In genomic region chr1:156504062-156504813, GRCh38 we compare ENCODE assay signal across 8 cellular contexts. TPM values are rescaled to one million over a fixed set of nuclear protein-coding genes. Genes with fewer than 3 reads are reported as not detected.
DNase-seq lines count a peak whose midpoint lies in the region; ATAC-seq and TF ChIP-seq lines count a peak whose summit lies in the region.

No MANE protein-coding gene starts in this region.

- H3K79me2 ChIP-seq in ACC112 (ENCODE audit: control insufficient read depth, insufficient read depth, low read length, unreplicated experiment) (peaks cover 12% of the 10 kb centered on the region), osteoblast (ENCODE audit: insufficient read depth, low read length) (peaks cover 14% of the 10 kb centered on the region)

- H3K27me3 ChIP-seq in ACC112 (ENCODE audit: insufficient read depth, low read length) (no peaks in the 10 kb centered on the region), osteoblast (ENCODE audit: insufficient read depth, low read length) (no peaks in the 10 kb centered on the region)

- peaks cover 43% of the 10 kb centered on the region for H3K4me1 ChIP-seq in ACC112 (ENCODE audit: control insufficient read depth, insufficient read depth, low read length, unreplicated experiment)
- H3K4me1 ChIP-seq in osteoblast (ENCODE audit: insufficient read depth, low read length): peaks cover 47% of the 10 kb centered on the region

- H3K9me3 ChIP-seq in osteoblast (ENCODE audit: low read depth, low read length): no peaks in the 10 kb centered on the region

- peak; percentile 1 for ATAC-seq in GM21447 (IDR thresholded peaks at IDR 0.05; ENCODE audit: unreplicated experiment)
- ATAC-seq in GM21825 (IDR thresholded peaks at IDR 0.05; ENCODE audit: unreplicated experiment): no peak
- ATAC-seq in GM21367 (IDR thresholded peaks at IDR 0.05; ENCODE audit: unreplicated experiment): no peak

- peak overlapping the region; percentile 85 for H3K4me2 ChIP-seq in osteoblast (ENCODE audit: insufficient read depth, low read length)

- peaks cover 5% of the 10 kb centered on the region for H4K20me1 ChIP-seq in osteoblast (ENCODE audit: insufficient read depth, low read length)

- DNase-seq in SHP77 treated with DMSO at 0.1 percent for 48 hours (lab: John Stamatoyannopoulos, UW) (peak; percentile 89), epithelial cell of esophagus (ENCODE audit: low read depth) (peak; percentile 8), osteoblast (ENCODE audit: insufficient read length, low spot score, missing footprints) (no peak), anterior cingulate cortex (lab: John Stamatoyannopoulos, UW) (no peak)

- H3K27ac ChIP-seq in ACC112 (ENCODE audit: low read depth, low read length): peak overlapping the region; percentile 98
- peak overlapping the region; percentile 100 for H3K27ac ChIP-seq in osteoblast (ENCODE audit: low read depth, low read length)

- TF ChIP-seq CTCF in epithelial cell of esophagus (IDR thresholded peaks at IDR 0.05; ENCODE audit: insufficient read depth, low read depth, low read length, missing control alignments) (no peak), osteoblast (IDR thresholded peaks at IDR 0.05; ENCODE audit: extremely low read depth, low read depth, low read length) (no peak)

- H3K4me3 ChIP-seq in ACC112 (ENCODE audit: low read depth, low read length): peak overlapping the region; percentile 65
- H3K4me3 ChIP-seq in epithelial cell of esophagus (ENCODE audit: low read length): peak overlapping the region; percentile 29
- peak overlapping the region; percentile 54 for H3K4me3 ChIP-seq in osteoblast (ENCODE audit: insufficient read depth, low read length)

- H3K36me3 ChIP-seq in ACC112 (ENCODE audit: insufficient read depth, low read length) (no peaks in the 10 kb centered on the region), osteoblast (ENCODE audit: insufficient read depth, low read length) (no peaks in the 10 kb centered on the region)

- H2AFZ ChIP-seq in ACC112 (ENCODE audit: low read length, unreplicated experiment) (peak overlapping the region; percentile 1), osteoblast (ENCODE audit: low read length) (peak overlapping the region; percentile 52)

RNA-seq across cellular contexts. Expression of gene MEF2D, which starts 3.7 kb away (rescaled TPM):
- total RNA-seq in osteoblast: 12.4 and 14.1 TPM in 2 replicates

Comparison
In these comparisons a context has a peak if more than half of its experiments do, and no peak if none do; other contexts are left out.
1. DNase-seq: peak in SHP77 treated with DMSO at 0.1 percent for 48 hours (single experiment) and epithelial cell of esophagus (single experiment); none in osteoblast (single experiment) and anterior cingulate cortex (0 of 58).
2. Peak in every context shown above with its lines, with median percentiles within 50 percentile points of each other: H3K4me3 ChIP-seq.